14 cellular contexts compared by ENCODE assay signal in the genomic region with DNA sequence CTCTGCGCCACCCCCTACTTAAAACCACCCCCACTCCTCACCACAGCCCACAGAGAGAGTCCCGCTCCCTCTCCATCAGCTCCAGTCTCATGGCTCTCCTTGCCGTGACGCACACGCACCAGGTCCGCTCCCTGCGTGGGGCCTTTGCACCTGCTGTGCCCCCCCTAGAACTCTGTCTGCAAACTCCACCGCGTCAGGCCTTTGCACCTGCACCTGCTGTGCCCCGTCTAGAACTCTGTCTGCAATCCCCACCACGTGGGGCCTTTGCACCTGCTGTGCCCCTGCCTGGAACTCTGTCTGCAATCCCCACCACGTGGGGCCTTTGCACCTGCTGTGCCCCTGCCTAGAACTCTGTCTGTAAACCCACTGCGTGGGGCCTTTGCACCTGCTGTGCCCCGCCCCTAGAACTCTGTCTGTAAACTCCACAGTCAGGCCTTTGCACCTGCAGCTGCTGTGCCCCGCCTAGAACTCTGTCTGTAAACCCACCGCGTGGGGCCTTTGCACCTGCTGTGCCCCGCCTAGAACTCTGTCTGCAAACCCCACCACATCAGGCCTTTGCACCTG. TPM values are rescaled to one million over a fixed set of nuclear protein-coding genes. Genes with fewer than 3 reads are reported as not detected.
"Had no signal": no experiment of that assay in that cellular context is flagged by ENCODE, and none has a peak within 500 bp of the region (broad histone marks: within the 10 kb centered on the region; RNA-seq: fewer than 3 reads in every experiment).

No MANE protein-coding gene starts in this region.

- H3K27ac ChIP-seq: coronary artery, heart left ventricle, left ventricle myocardium inferior, testis had no signal

- H3K4me3 ChIP-seq: coronary artery, heart left ventricle, left ventricle myocardium inferior, testis had no signal

- H3K27me3 ChIP-seq: testis had no signal

- DNase-seq: activated CD4-positive, alpha-beta T cell treated with anti-CD3 and anti-CD28 coated beads, Interleukin-2, amount 10 ng/mL, durations not matched to agents 7 days and 5 days; activated CD8-positive, alpha-beta T cell treated with anti-CD3 and anti-CD28 coated beads, Interleukin-2, amount 10 ng/mL, durations not matched to agents 7 days and 5 days; activated naive CD4-positive, alpha-beta T cell treated with anti-CD3 and anti-CD28 coated beads for 36 hours; activated T-cell treated with anti-CD3 and anti-CD28 coated beads, Interleukin-2, amount 50 U/mL, for 24 hours; central memory CD4-positive, alpha-beta T cell; left ventricle myocardium inferior; naive thymus-derived CD4-positive, alpha-beta T cell; testis had no signal

- H3K9me3 ChIP-seq: heart left ventricle, left ventricle myocardium inferior, testis had no signal

- H3K36me3 ChIP-seq: heart left ventricle had no signal

- FAIRE-seq: endometrium, frontal cortex had no signal

RNA-seq across cellular contexts. Expression of a gene that starts 4.2 kb away (rescaled TPM):
- total RNA-seq: activated CD4-positive, alpha-beta T cell treated with anti-CD3 and anti-CD28 coated beads, Interleukin-2, amount 10 ng/mL, durations not matched to agents 7 days and 5 days; activated CD8-positive, alpha-beta T cell treated with anti-CD3 and anti-CD28 coated beads, Interleukin-2, amount 10 ng/mL, durations not matched to agents 7 days and 5 days; activated naive CD4-positive, alpha-beta T cell treated with anti-CD3 and anti-CD28 coated beads for 36 hours had no signal
- polyA plus RNA-seq: naive thymus-derived CD4-positive, alpha-beta T cell had no signal

RNA-seq across cellular contexts. Expression of a gene that starts 39.7 kb away (rescaled TPM):
- total RNA-seq: mononuclear cell had no signal

RNA-seq across cellular contexts. Expression of a gene that starts 47.7 kb away (rescaled TPM):
- total RNA-seq: activated CD4-positive, alpha-beta T cell treated with anti-CD3 and anti-CD28 coated beads, Interleukin-2, amount 10 ng/mL, durations not matched to agents 7 days and 5 days; activated CD8-positive, alpha-beta T cell treated with anti-CD3 and anti-CD28 coated beads, Interleukin-2, amount 10 ng/mL, durations not matched to agents 7 days and 5 days; kidney epithelial cell; mononuclear cell; naive thymus-derived CD4-positive, alpha-beta T cell had no signal
- polyA plus RNA-seq: naive thymus-derived CD4-positive, alpha-beta T cell had no signal
